ENCODE assay signal across 2 cellular contexts in the genomic region with DNA sequence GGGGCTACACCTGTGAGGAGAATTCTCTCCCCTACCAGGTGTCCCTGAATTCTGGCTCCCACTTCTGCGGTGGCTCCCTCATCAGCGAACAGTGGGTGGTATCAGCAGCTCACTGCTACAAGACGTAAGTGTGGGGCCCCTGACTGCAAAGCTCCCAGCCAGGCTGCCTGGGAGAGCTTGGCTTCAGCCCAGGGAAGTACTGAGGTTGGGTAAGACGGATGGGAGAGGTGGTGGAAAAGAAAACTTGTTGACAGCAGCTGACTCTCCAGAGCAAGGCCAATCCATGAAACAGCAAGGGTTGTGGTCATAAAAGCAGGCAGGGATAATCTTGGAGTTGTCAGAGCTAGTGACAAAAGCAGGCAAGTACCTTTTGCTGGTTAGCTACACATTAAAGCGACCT. TPM values are rescaled to one million over a fixed set of nuclear protein-coding genes. Genes with fewer than 3 reads are reported as not detected.
"Had no signal": no experiment of that assay in that cellular context is flagged by ENCODE, and none has a peak within 500 bp of the region (broad histone marks: within the 10 kb centered on the region; RNA-seq: fewer than 3 reads in every experiment).

No MANE protein-coding gene starts in this region.

RNA-seq across cellular contexts. Expression of a gene that starts 1.3 kb away (rescaled TPM):
- total RNA-seq: H4, H7 had no signal
